ENCODE assay signal across 12 cellular contexts in genomic region chr11:112364962-112365481, GRCh38.
DNase-seq lines count a peak whose midpoint lies in the region; FAIRE-seq and TF ChIP-seq lines count a peak whose summit lies in the region.
"Had no signal": no experiment of that assay in that cellular context is flagged by ENCODE, and none has a peak within 500 bp of the region (broad histone marks: within the 10 kb centered on the region; RNA-seq: fewer than 3 reads in every experiment).

No MANE protein-coding gene starts in this region.

- no peaks in the 10 kb centered on the region for H3K9me3 ChIP-seq in MG63
- H3K9me3 ChIP-seq in small intestine (ENCODE audit: control insufficient read depth, low read depth), result no peaks in the 10 kb centered on the region

- H3K36me3 ChIP-seq in MG63 (no peaks in the 10 kb centered on the region), small intestine (ENCODE audit: control insufficient read depth in 2 of 2, insufficient read depth in 2 of 2, low read length in 2 of 2) (no peaks in the 10 kb centered on the region)

- no peaks in the 10 kb centered on the region for H3K27me3 ChIP-seq in MG63
- no peaks in the 10 kb centered on the region for H3K27me3 ChIP-seq in small intestine (ENCODE audit: control insufficient read depth in 2 of 2, insufficient read depth in 2 of 2, low read length in 2 of 2)

- H3K4me3 ChIP-seq in MG63 (no peak overlapping the region), small intestine (ENCODE audit: low read depth in 1 of 2, low read length in 2 of 2) (no peak overlapping the region)

- TF ChIP-seq CTCF in AG09319 (IDR thresholded peaks at IDR 0.05; ENCODE audit: low read depth, low read length), result no peak

- no peaks in the 10 kb centered on the region for H3K4me1 ChIP-seq in small intestine (ENCODE audit: control insufficient read depth in 2 of 2, insufficient read depth in 1 of 2, low read depth in 1 of 2, low read length in 1 of 2)

- WGBS in small intestine, 3 donors, result 63 to 85% (median 83%) methylated on average over 7 of the region's 7 CpGs

- DNase-seq in AG09319 (ENCODE audit: extremely low read depth, low read depth) (peak; percentile 58), MG63 (peak; percentile 92), dermis blood vessel endothelial cell (peak; percentile 54), mucosa of gallbladder (ENCODE audit: low spot score) (peak; percentile 52), small intestine (no peak), NCI-H1048 (lab: John Stamatoyannopoulos, UW) (no peak), pons (ENCODE audit: low spot score) (no peak)
- no peak for DNase-seq in activated naive CD4-positive, alpha-beta T cell treated with anti-CD3 and anti-CD28 coated beads, Interleukin-2, amount 50 U/mL, for 16 hours
- DNase-seq: activated effector memory CD4-positive, alpha-beta T cell treated with Interleukin-2 at 50 U/mL for 16 hours; CD4-positive, CD25-positive, alpha-beta regulatory T cell; effector memory CD4-positive, alpha-beta T cell; NCI-H2029 treated with DMSO at 0.1 percent for 48 hours had no signal

- no peak for FAIRE-seq in small intestine (lab: Jason Lieb, UNC)

- H3K27ac ChIP-seq in small intestine (ENCODE audit: low read depth in 1 of 2, low read length in 1 of 2), result peak overlapping the region in 1 of 2 donors; percentile 71

Comparison
In these comparisons a context has a peak if more than half of its experiments do, and no peak if none do; other contexts are left out.
1. DNase-seq: peak in AG09319 (single experiment), MG63 (single experiment), dermis blood vessel endothelial cell (single experiment) and mucosa of gallbladder (single experiment); none in small intestine (single experiment), NCI-H1048 (single experiment), activated naive CD4-positive, alpha-beta T cell treated with anti-CD3 and anti-CD28 coated beads, Interleukin-2, amount 50 U/mL, for 16 hours (single experiment) and pons (single experiment).